Comparison of ENCODE assay signal across 8 cellular contexts in genomic region chr16:3027983-3028715, GRCh38.
DNase-seq lines count a peak whose midpoint lies in the region; ATAC-seq and TF ChIP-seq lines count a peak whose summit lies in the region.

No MANE protein-coding gene starts in this region.

- DNase-seq in 8988T (peak; percentile 95), NCI-H1436 (lab: John Stamatoyannopoulos, UW) (peak; percentile 87), T-helper 9 cell (peak; percentile 94), astrocyte of the cerebellum (ENCODE audit: low read depth) (peak; percentile 35)
- DNase-seq in stimulated activated CD4-positive, alpha-beta T cell treated with anti-CD3 and anti-CD28 coated beads, Interleukin-12 subunit alpha, Interleukin-12 subunit beta, amount 100 ng/mL, for 24 hours (ENCODE audit: low read depth in 2 of 2): peak; percentile 75 to 91

- in situ Hi-C loops in astrocyte of the cerebellum (cut with HindIII; ENCODE audit: low sequenced_read_pairs): no loop called here

- ATAC-seq in GM19035 (IDR thresholded peaks at IDR 0.05; ENCODE audit: unreplicated experiment): peak; percentile 27
- ATAC-seq in GM18868 (IDR thresholded peaks at IDR 0.05; ENCODE audit: unreplicated experiment): no peak

- peak; percentile 74 for TF ChIP-seq CTCF in astrocyte of the cerebellum (IDR thresholded peaks at IDR 0.05; ENCODE audit: low read depth, low read length, missing control alignments)

- peaks cover 16% of the 10 kb centered on the region for H3K27me3 ChIP-seq in iPS-15b (ENCODE audit: control insufficient read depth, insufficient read depth, low read length)

- peaks cover 25% of the 10 kb centered on the region for H3K36me3 ChIP-seq in iPS-15b (ENCODE audit: control insufficient read depth, insufficient read depth, low read length)

- no peak overlapping the region for H3K9ac ChIP-seq in iPS-15b (ENCODE audit: low read depth, low read length)

- H3K9me3 ChIP-seq in iPS-15b (ENCODE audit: control insufficient read depth, insufficient read depth, low read length): no peaks in the 10 kb centered on the region

- peaks cover 2% of the 10 kb centered on the region for H3K4me1 ChIP-seq in iPS-15b (ENCODE audit: control insufficient read depth, insufficient read depth, low read length)

- H3K4me3 ChIP-seq in astrocyte of the cerebellum (ENCODE audit: low read depth, low read length) (no peak overlapping the region), iPS-15b (ENCODE audit: low read depth, low read length) (peak overlapping the region; percentile 22)

Comparison
In these comparisons a context has a peak if more than half of its experiments do, and no peak if none do; other contexts are left out.
1. DNase-seq: peak in every context shown above with its lines; median percentile 95 in 8988T; 94 in T-helper 9 cell; 87 in NCI-H1436; 83 in stimulated activated CD4-positive, alpha-beta T cell treated with anti-CD3 and anti-CD28 coated beads, Interleukin-12 subunit alpha, Interleukin-12 subunit beta, amount 100 ng/mL, for 24 hours; 35 in astrocyte of the cerebellum.